2 cellular contexts compared by ENCODE assay signal in the genomic region with DNA sequence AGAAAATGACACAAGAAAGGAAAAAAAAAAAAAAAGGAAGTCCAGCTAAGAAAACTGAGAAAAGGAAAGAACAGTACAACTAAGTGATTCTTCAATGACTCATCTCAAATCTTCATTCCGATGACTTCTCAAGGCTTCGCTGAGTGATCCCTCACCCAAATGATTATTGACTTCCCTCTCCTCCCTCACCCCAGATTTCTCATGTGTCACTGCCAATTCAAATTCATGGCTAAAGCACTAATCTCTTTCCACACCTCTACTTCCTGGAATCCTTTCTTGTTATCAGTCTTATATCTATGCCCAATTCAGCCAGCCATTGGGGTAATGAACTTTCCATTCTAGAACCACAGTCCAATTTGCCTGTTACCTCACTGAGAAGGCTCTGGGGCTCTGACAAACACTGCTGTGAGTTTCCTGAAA.
TF ChIP-seq lines count a peak whose summit lies in the region.

No MANE protein-coding gene starts in this region.

TF ChIP-seq in WTC11, 78 proteins besides CTCF, POLR2A, EP300 and RAD21 (continued from another document):
- TF ChIP-seq, protein P1, sequence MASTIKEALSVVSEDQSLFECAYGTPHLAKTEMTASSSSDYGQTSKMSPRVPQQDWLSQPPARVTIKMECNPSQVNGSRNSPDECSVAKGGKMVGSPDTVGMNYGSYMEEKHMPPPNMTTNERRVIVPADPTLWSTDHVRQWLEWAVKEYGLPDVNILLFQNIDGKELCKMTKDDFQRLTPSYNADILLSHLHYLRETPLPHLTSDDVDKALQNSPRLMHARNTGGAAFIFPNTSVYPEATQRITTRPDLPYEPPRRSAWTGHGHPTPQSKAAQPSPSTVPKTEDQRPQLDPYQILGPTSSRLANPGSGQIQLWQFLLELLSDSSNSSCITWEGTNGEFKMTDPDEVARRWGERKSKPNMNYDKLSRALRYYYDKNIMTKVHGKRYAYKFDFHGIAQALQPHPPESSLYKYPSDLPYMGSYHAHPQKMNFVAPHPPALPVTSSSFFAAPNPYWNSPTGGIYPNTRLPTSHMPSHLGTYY (CRISPR knock-in tag; IDR thresholded peaks at IDR 0.05): no peak
- TF ChIP-seq, protein P2, sequence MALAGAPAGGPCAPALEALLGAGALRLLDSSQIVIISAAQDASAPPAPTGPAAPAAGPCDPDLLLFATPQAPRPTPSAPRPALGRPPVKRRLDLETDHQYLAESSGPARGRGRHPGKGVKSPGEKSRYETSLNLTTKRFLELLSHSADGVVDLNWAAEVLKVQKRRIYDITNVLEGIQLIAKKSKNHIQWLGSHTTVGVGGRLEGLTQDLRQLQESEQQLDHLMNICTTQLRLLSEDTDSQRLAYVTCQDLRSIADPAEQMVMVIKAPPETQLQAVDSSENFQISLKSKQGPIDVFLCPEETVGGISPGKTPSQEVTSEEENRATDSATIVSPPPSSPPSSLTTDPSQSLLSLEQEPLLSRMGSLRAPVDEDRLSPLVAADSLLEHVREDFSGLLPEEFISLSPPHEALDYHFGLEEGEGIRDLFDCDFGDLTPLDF (CRISPR knock-in tag; IDR thresholded peaks at IDR 0.05): no peak
- TF ChIP-seq NFE2L1 (CRISPR knock-in tag; IDR thresholded peaks at IDR 0.05) (no peak), ZBTB21 (CRISPR knock-in tag; IDR thresholded peaks at IDR 0.05; ENCODE audit: borderline replicate concordance) (no peak), NFYB (CRISPR knock-in tag; conservative IDR thresholded peaks at IDR 0.05; ENCODE audit: low read depth) (no peak), MXD4 (CRISPR knock-in tag; IDR thresholded peaks at IDR 0.05; ENCODE audit: borderline replicate concordance) (no peak), RELA (CRISPR knock-in tag; IDR thresholded peaks at IDR 0.05; ENCODE audit: borderline replicate concordance) (no peak), ZNF232 (CRISPR knock-in tag; IDR thresholded peaks at IDR 0.05) (no peak), CBFB (CRISPR knock-in tag; IDR thresholded peaks at IDR 0.05; ENCODE audit: low read depth) (no peak), ZNF396 (CRISPR knock-in tag; IDR thresholded peaks at IDR 0.05; ENCODE audit: borderline replicate concordance) (no peak), TEAD1 (CRISPR knock-in tag; IDR thresholded peaks at IDR 0.05) (no peak), TP53 (CRISPR knock-in tag; IDR thresholded peaks at IDR 0.05) (no peak), EMX1 (CRISPR knock-in tag; IDR thresholded peaks at IDR 0.05) (no peak)
- TF ChIP-seq, protein P3, sequence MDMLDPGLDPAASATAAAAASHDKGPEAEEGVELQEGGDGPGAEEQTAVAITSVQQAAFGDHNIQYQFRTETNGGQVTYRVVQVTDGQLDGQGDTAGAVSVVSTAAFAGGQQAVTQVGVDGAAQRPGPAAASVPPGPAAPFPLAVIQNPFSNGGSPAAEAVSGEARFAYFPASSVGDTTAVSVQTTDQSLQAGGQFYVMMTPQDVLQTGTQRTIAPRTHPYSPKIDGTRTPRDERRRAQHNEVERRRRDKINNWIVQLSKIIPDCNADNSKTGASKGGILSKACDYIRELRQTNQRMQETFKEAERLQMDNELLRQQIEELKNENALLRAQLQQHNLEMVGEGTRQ (CRISPR knock-in tag; IDR thresholded peaks at IDR 0.05): no peak
- TF ChIP-seq, protein P4, sequence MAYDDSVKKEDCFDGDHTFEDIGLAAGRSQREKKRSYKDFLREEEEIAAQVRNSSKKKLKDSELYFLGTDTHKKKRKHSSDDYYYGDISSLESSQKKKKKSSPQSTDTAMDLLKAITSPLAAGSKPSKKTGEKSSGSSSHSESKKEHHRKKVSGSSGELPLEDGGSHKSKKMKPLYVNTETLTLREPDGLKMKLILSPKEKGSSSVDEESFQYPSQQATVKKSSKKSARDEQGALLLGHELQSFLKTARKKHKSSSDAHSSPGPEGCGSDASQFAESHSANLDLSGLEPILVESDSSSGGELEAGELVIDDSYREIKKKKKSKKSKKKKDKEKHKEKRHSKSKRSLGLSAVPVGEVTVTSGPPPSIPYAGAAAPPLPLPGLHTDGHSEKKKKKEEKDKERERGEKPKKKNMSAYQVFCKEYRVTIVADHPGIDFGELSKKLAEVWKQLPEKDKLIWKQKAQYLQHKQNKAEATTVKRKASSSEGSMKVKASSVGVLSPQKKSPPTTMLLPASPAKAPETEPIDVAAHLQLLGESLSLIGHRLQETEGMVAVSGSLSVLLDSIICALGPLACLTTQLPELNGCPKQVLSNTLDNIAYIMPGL (CRISPR knock-in tag; IDR thresholded peaks at IDR 0.05): no peak

TF ChIP-seq in GM23338, 12 proteins besides CTCF, POLR2A, EP300 and RAD21 (continued from another document):
- TF ChIP-seq, protein P5, sequence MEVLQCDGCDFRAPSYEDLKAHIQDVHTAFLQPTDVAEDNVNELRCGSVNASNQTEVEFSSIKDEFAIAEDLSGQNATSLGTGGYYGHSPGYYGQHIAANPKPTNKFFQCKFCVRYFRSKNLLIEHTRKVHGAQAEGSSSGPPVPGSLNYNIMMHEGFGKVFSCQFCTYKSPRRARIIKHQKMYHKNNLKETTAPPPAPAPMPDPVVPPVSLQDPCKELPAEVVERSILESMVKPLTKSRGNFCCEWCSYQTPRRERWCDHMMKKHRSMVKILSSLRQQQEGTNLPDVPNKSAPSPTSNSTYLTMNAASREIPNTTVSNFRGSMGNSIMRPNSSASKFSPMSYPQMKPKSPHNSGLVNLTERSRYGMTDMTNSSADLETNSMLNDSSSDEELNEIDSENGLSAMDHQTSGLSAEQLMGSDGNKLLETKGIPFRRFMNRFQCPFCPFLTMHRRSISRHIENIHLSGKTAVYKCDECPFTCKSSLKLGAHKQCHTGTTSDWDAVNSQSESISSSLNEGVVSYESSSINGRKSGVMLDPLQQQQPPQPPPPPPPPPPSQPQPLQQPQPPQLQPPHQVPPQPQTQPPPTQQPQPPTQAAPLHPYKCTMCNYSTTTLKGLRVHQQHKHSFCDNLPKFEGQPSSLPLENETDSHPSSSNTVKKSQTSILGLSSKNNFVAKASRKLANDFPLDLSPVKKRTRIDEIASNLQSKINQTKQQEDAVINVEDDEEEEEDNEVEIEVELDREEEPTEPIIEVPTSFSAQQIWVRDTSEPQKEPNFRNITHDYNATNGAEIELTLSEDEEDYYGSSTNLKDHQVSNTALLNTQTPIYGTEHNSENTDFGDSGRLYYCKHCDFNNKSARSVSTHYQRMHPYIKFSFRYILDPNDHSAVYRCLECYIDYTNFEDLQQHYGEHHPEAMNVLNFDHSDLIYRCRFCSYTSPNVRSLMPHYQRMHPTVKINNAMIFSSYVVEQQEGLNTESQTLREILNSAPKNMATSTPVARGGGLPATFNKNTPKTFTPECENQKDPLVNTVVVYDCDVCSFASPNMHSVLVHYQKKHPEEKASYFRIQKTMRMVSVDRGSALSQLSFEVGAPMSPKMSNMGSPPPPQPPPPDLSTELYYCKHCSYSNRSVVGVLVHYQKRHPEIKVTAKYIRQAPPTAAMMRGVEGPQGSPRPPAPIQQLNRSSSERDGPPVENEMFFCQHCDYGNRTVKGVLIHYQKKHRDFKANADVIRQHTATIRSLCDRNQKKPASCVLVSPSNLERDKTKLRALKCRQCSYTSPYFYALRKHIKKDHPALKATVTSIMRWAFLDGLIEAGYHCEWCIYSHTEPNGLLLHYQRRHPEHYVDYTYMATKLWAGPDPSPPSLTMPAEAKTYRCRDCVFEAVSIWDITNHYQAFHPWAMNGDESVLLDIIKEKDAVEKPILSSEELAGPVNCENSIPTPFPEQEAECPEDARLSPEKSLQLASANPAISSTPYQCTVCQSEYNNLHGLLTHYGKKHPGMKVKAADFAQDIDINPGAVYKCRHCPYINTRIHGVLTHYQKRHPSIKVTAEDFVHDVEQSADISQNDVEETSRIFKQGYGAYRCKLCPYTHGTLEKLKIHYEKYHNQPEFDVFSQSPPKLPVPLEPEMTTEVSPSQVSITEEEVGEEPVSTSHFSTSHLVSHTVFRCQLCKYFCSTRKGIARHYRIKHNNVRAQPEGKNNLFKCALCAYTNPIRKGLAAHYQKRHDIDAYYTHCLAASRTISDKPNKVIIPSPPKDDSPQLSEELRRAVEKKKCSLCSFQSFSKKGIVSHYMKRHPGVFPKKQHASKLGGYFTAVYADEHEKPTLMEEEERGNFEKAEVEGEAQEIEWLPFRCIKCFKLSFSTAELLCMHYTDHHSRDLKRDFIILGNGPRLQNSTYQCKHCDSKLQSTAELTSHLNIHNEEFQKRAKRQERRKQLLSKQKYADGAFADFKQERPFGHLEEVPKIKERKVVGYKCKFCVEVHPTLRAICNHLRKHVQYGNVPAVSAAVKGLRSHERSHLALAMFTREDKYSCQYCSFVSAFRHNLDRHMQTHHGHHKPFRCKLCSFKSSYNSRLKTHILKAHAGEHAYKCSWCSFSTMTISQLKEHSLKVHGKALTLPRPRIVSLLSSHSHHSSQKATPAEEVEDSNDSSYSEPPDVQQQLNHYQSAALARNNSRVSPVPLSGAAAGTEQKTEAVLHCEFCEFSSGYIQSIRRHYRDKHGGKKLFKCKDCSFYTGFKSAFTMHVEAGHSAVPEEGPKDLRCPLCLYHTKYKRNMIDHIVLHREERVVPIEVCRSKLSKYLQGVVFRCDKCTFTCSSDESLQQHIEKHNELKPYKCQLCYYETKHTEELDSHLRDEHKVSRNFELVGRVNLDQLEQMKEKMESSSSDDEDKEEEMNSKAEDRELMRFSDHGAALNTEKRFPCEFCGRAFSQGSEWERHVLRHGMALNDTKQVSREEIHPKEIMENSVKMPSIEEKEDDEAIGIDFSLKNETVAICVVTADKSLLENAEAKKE (CRISPR knock-in tag; IDR thresholded peaks at IDR 0.05): no peak
- TF ChIP-seq JUNB (IDR thresholded peaks at IDR 0.05; ENCODE audit: unreplicated experiment) (no peak), EZH2 (IDR thresholded peaks at IDR 0.05; ENCODE audit: low read depth, unreplicated experiment) (no peak), ZNF114 (CRISPR knock-in tag; IDR thresholded peaks at IDR 0.05) (no peak), POLR2AphosphoS5 (IDR thresholded peaks at IDR 0.05; ENCODE audit: low read depth) (no peak), CREB1 (CRISPR knock-in tag; IDR thresholded peaks at IDR 0.05; ENCODE audit: low read depth) (no peak), STAT1 (IDR thresholded peaks at IDR 0.05; ENCODE audit: unreplicated experiment) (no peak), ZNF331 (CRISPR knock-in tag; IDR thresholded peaks at IDR 0.05; ENCODE audit: low read depth) (no peak)
- TF ChIP-seq, protein P6, sequence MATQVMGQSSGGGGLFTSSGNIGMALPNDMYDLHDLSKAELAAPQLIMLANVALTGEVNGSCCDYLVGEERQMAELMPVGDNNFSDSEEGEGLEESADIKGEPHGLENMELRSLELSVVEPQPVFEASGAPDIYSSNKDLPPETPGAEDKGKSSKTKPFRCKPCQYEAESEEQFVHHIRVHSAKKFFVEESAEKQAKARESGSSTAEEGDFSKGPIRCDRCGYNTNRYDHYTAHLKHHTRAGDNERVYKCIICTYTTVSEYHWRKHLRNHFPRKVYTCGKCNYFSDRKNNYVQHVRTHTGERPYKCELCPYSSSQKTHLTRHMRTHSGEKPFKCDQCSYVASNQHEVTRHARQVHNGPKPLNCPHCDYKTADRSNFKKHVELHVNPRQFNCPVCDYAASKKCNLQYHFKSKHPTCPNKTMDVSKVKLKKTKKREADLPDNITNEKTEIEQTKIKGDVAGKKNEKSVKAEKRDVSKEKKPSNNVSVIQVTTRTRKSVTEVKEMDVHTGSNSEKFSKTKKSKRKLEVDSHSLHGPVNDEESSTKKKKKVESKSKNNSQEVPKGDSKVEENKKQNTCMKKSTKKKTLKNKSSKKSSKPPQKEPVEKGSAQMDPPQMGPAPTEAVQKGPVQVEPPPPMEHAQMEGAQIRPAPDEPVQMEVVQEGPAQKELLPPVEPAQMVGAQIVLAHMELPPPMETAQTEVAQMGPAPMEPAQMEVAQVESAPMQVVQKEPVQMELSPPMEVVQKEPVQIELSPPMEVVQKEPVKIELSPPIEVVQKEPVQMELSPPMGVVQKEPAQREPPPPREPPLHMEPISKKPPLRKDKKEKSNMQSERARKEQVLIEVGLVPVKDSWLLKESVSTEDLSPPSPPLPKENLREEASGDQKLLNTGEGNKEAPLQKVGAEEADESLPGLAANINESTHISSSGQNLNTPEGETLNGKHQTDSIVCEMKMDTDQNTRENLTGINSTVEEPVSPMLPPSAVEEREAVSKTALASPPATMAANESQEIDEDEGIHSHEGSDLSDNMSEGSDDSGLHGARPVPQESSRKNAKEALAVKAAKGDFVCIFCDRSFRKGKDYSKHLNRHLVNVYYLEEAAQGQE (IDR thresholded peaks at IDR 0.05; ENCODE audit: unreplicated experiment): no peak
TF ChIP-seq in GM23338: peak in this region for 0.
